In the genomic region with DNA sequence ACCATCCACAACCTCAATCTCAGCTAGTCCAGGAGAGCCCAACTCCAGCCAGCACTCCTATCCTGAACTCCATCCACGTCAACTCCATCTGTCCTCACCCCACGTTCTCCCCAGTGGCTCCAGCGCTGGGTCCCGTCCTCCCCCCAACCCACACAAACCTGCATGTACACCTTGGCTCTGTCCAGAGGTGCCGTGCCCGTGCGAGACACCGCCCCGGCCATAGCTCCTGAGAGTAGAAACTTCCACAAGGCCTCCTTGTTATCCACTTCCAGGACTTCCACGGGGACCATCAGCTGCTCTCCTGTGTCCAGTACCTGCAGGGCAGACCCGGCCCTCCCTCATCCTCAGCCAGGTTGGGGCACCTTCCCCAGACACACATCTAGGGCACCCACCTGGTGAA, we compare ENCODE assay signal across 1 cellular context.
TF ChIP-seq lines count a peak whose summit lies in the region.

No MANE protein-coding gene starts in this region.

TF ChIP-seq in H1, 55 proteins besides CTCF, POLR2A, EP300 and RAD21:
- no peak for TF ChIP-seq ZNF274 (IDR thresholded peaks at IDR 0.05; ENCODE audit: borderline replicate concordance, extremely low read depth, low read length)
- no peak for TF ChIP-seq CEBPB (IDR thresholded peaks at IDR 0.05; ENCODE audit: low read depth, low read length)
- TF ChIP-seq NRF1 (IDR thresholded peaks at IDR 0.05; ENCODE audit: low read depth, low read length), result no peak
- TF ChIP-seq TCF12 (IDR thresholded peaks at IDR 0.05; ENCODE audit: low read depth, low read length), result no peak
- no peak for TF ChIP-seq MAFK (IDR thresholded peaks at IDR 0.05; ENCODE audit: low read depth, low read length)
- TF ChIP-seq CHD2 (IDR thresholded peaks at IDR 0.05; ENCODE audit: low read length), result no peak
- no peak for TF ChIP-seq RXRA (IDR thresholded peaks at IDR 0.05; ENCODE audit: insufficient read depth, low read depth, low read length)
- TF ChIP-seq EGR1 (IDR thresholded peaks at IDR 0.05; ENCODE audit: borderline replicate concordance, low read depth, low read length), result no peak
- TF ChIP-seq GABPA (IDR thresholded peaks at IDR 0.05; ENCODE audit: borderline replicate concordance, insufficient read depth, low read length), result no peak
- TF ChIP-seq SAP30 (IDR thresholded peaks at IDR 0.05; ENCODE audit: insufficient read depth, insufficient replicate concordance, low read length), result no peak
- no peak for TF ChIP-seq SIRT6 (IDR thresholded peaks at IDR 0.05; ENCODE audit: low read length)
- TF ChIP-seq RNF2 (IDR thresholded peaks at IDR 0.05; ENCODE audit: borderline replicate concordance, low read depth, low read length, missing control alignments, poor library complexity, severe bottlenecking), result no peak
- TF ChIP-seq HDAC2 (IDR thresholded peaks at IDR 0.05; ENCODE audit: borderline replicate concordance in 1 of 2, low read depth in 2 of 2, low read length in 2 of 2), result no peak
- TF ChIP-seq HDAC6 (IDR thresholded peaks at IDR 0.05; ENCODE audit: low read depth, low read length), result no peak
